26 cellular contexts compared by ENCODE assay signal in genomic region chr5:68222824-68223354, GRCh38. TPM values are rescaled to one million over a fixed set of nuclear protein-coding genes. Genes with fewer than 3 reads are reported as not detected.
A peak's percentile ranks its signal among the peaks of the same experiment; 100 is the strongest.
DNase-seq lines count a peak whose midpoint lies in the region; ATAC-seq and TF ChIP-seq lines count a peak whose summit lies in the region.
"Had no signal": no experiment of that assay in that cellular context is flagged by ENCODE, and none has a peak within 500 bp of the region (broad histone marks: within the 10 kb centered on the region; RNA-seq: fewer than 3 reads in every experiment).

No MANE protein-coding gene starts in this region.

- TF ChIP-seq POLR2A in esophagus muscularis mucosa (IDR thresholded peaks at IDR 0.05; ENCODE audit: low read depth), result no peak

- peaks cover 9% of the 10 kb centered on the region for H3F3A ChIP-seq in Loucy (ENCODE audit: low read depth)

- intact Hi-C loops in esophagus muscularis mucosa (cut with DNase I) (loop anchor here (10.0 kb wide), 1 partner anchor 1208 kb away; no protein-coding TSS in a partner anchor), psoas muscle (cut with DNase I) (no loop called here)

- in situ Hi-C loops in KBM-7 (cut with MboI; ENCODE audit: low pct_unique_long_range_greater_than_20kb, low sequenced_read_pairs), result no loop called here

- H3K27me3 ChIP-seq in Loucy (ENCODE audit: insufficient read depth, low read length, poor library complexity, severe bottlenecking) (no peaks in the 10 kb centered on the region), esophagus muscularis mucosa (no peaks in the 10 kb centered on the region), psoas muscle (ENCODE audit: insufficient read depth in 3 of 3, low read length in 2 of 3) (no peaks in the 10 kb centered on the region)
- H3K27me3 ChIP-seq: heart right ventricle, SJSA1, tibial nerve had no signal

- no peaks in the 10 kb centered on the region for H3K27me3 Mint-ChIP-seq in activated T-cell treated with anti-CD3 and anti-CD28 coated beads, Interleukin-2, amount 50 U/mL, for 24 hours
- H3K27me3 Mint-ChIP-seq: stimulated activated naive CD8-positive, alpha-beta T cell treated with anti-CD3 and anti-CD28 coated beads, Interleukin-15, amount 100 ng/mL, for 72 hours had no signal

- H2AFZ ChIP-seq in Loucy (ENCODE audit: low read length), result no peak overlapping the region

- TF ChIP-seq CTCF in Loucy (conservative IDR thresholded peaks at IDR 0.05; ENCODE audit: low read length) (no peak), esophagus muscularis mucosa (IDR thresholded peaks at IDR 0.05) (no peak), psoas muscle (IDR thresholded peaks at IDR 0.05) (no peak)

- H3K79me2 ChIP-seq in Loucy (ENCODE audit: insufficient read depth, low read length), result peaks cover 100% of the 10 kb centered on the region

- H3K9ac ChIP-seq in Loucy (ENCODE audit: low read depth, low read length, poor library complexity, severe bottlenecking), result peak overlapping the region; percentile 2

- TF ChIP-seq EP300 in esophagus muscularis mucosa (IDR thresholded peaks at IDR 0.05), result no peak

- peaks cover 26% of the 10 kb centered on the region for H3K36me3 ChIP-seq in Loucy (ENCODE audit: insufficient read depth, low read length)
- peaks cover 17 to 30% (median 20%) of the 10 kb centered on the region in 4 donors for H3K36me3 ChIP-seq in esophagus muscularis mucosa
- peaks cover 8 to 18% of the 10 kb centered on the region in 2 donors for H3K36me3 ChIP-seq in psoas muscle (ENCODE audit: insufficient read depth in 1 of 2, low read depth in 1 of 2)

- no peak for ATAC-seq in psoas muscle
- ATAC-seq in GM21723 (IDR thresholded peaks at IDR 0.05; ENCODE audit: unreplicated experiment), result no peak
- ATAC-seq: heart right ventricle; stimulated activated naive CD8-positive, alpha-beta T cell treated with anti-CD3 and anti-CD28 coated beads, Interleukin-15, amount 100 ng/mL, for 72 hours had no signal

- H3K36me3 Mint-ChIP-seq in activated T-cell treated with anti-CD3 and anti-CD28 coated beads, Interleukin-2, amount 50 U/mL, for 24 hours (ENCODE audit: low read depth), result peaks cover 52% of the 10 kb centered on the region

- H3K4me1 Mint-ChIP-seq in activated T-cell treated with anti-CD3 and anti-CD28 coated beads, Interleukin-2, amount 50 U/mL, for 24 hours (ENCODE audit: low read depth), result peaks cover 90% of the 10 kb centered on the region

- peak overlapping the region; percentile 81 for H3K4me3 ChIP-seq in Loucy (ENCODE audit: low read length, poor library complexity, severe bottlenecking)
- H3K4me3 ChIP-seq in esophagus muscularis mucosa, result peak overlapping the region in 3 of 4 donors; percentile 27 to 87 (median 27)
- H3K4me3 ChIP-seq in psoas muscle, result peak overlapping the region; percentile 4
- H3K4me3 ChIP-seq: SJSA1 had no signal

- peaks cover 99% of the 10 kb centered on the region for H4K20me1 ChIP-seq in Loucy (ENCODE audit: insufficient read depth, low read length, poor library complexity, severe bottlenecking)

- WGBS in esophagus muscularis mucosa, result 91% methylated on average over 4 of the region's 4 CpGs
- WGBS in psoas muscle, 3 donors, result 89 to 91% (median 90%) methylated on average over 4 of the region's 4 CpGs

- peaks cover 2% of the 10 kb centered on the region for H3K9me3 Mint-ChIP-seq in activated T-cell treated with anti-CD3 and anti-CD28 coated beads, Interleukin-2, amount 50 U/mL, for 24 hours
- H3K9me3 Mint-ChIP-seq: H9 had no signal

- DNase-seq in activated T-cell treated with anti-CD3 and anti-CD28 coated beads, Interleukin-2, amount 50 U/mL, for 24 hours, result no peak
- DNase-seq in activated T-cell treated with anti-CD3 and anti-CD28 coated beads for 4 hours (no peak), esophagus muscularis mucosa (ENCODE audit: extremely low spot score) (no peak), psoas muscle (no peak), KBM-7 (no peak), retina (no peak)
- DNase-seq: activated CD8-positive, alpha-beta memory T cell treated with anti-CD3 and anti-CD28 coated beads for 24 hours; activated naive CD4-positive, alpha-beta T cell treated with Interleukin-2 at 50 U/mL for 16 hours; activated T-cell treated with anti-CD3 and anti-CD28 coated beads, Interleukin-2, amount 50 U/mL, for 1 hour; AML-193; COR-L47; effector memory CD4-positive, alpha-beta T cell; foreskin fibroblast; GDM1; H9; heart right ventricle; KG1; NCI-H1436; NCI-H2081 treated with DMSO at 0.1 percent for 48 hours; occipital lobe; small intestine; stimulated activated naive CD8-positive, alpha-beta T cell treated with anti-CD3 and anti-CD28 coated beads, Interleukin-15, amount 100 ng/mL, for 72 hours had no signal

- H3K4me3 Mint-ChIP-seq in activated T-cell treated with anti-CD3 and anti-CD28 coated beads, Interleukin-2, amount 50 U/mL, for 24 hours, result no peak overlapping the region
- H3K4me3 Mint-ChIP-seq: H9; stimulated activated naive CD8-positive, alpha-beta T cell treated with anti-CD3 and anti-CD28 coated beads, Interleukin-15, amount 100 ng/mL, for 72 hours had no signal

- peak overlapping the region; percentile 98 for H3K4me2 ChIP-seq in Loucy (ENCODE audit: low read depth, low read length, poor library complexity, severe bottlenecking)

- H3K27ac Mint-ChIP-seq in activated T-cell treated with anti-CD3 and anti-CD28 coated beads, Interleukin-2, amount 50 U/mL, for 24 hours, result peak overlapping the region; percentile 11
- H3K27ac Mint-ChIP-seq: H9; stimulated activated naive CD8-positive, alpha-beta T cell treated with anti-CD3 and anti-CD28 coated beads, Interleukin-15, amount 100 ng/mL, for 72 hours had no signal

- H3K9me3 ChIP-seq in Loucy (ENCODE audit: insufficient read depth, low read depth, low read length) (no peaks in the 10 kb centered on the region), esophagus muscularis mucosa (no peaks in the 10 kb centered on the region), psoas muscle (peaks cover 7% of the 10 kb centered on the region)
- H3K9me3 ChIP-seq: SJSA1, tibial nerve had no signal

- no peaks in the 10 kb centered on the region for H3K9me2 ChIP-seq in Loucy (replicated peaks; ENCODE audit: low read depth, low read length)

- H3K4me1 ChIP-seq in Loucy (ENCODE audit: insufficient read depth, low read length, poor library complexity, severe bottlenecking) (peaks cover 96% of the 10 kb centered on the region), esophagus muscularis mucosa (peaks cover 50 to 94% (median 86%) of the 10 kb centered on the region in 4 donors), psoas muscle (peaks cover 53% of the 10 kb centered on the region)
- H3K4me1 ChIP-seq: SJSA1 had no signal

- H3K27ac ChIP-seq in esophagus muscularis mucosa (replicated peaks in 1 of 4) (peak overlapping the region; percentile 22 to 68 (median 62)), psoas muscle (no peak overlapping the region)
- H3K27ac ChIP-seq: SJSA1 had no signal

RNA-seq across cellular contexts. Expression of gene PIK3R1, which starts 7.3 kb away (rescaled TPM):
- total RNA-seq in esophagus muscularis mucosa, result 100 to 1,000 TPM; 244 to 563 (median 329) TPM
- total RNA-seq in psoas muscle, result 100 to 1,000 TPM; 102 to 155 (median 140) TPM
- polyA plus RNA-seq in psoas muscle, result 10 to 100 TPM; 29.7 to 63.8 (median 30.7) TPM

Comparison
In these comparisons a context has a peak if more than half of its experiments do, and no peak if none do; other contexts are left out.
1. H3K4me3 ChIP-seq: peak in every context shown above with its lines; median percentile 81 in Loucy; 27 in esophagus muscularis mucosa; 4 in psoas muscle.